24 cellular contexts compared by ENCODE assay signal in genomic region chr15:76812381-76812780, GRCh38.
"Had no signal": no experiment of that assay in that cellular context is flagged by ENCODE, and none has a peak within 500 bp of the region (broad histone marks: within the 10 kb centered on the region; RNA-seq: fewer than 3 reads in every experiment).

No MANE protein-coding gene starts in this region.

- H3K36me3 Mint-ChIP-seq: stimulated activated effector memory CD8-positive, alpha-beta T cell treated with anti-CD3 and anti-CD28 coated beads, Interleukin-12 subunit alpha, Interleukin-12 subunit beta, amount 100 ng/mL, for 72 hours had no signal

- H3K9me3 ChIP-seq: mucosa of descending colon, ovary, suprapubic skin, thoracic aorta, tibial artery, upper lobe of right lung had no signal

- H3K36me3 ChIP-seq: left ventricle myocardium inferior, ovary, right atrium auricular region, suprapubic skin, thoracic aorta, tibial artery, upper lobe of right lung had no signal

- FAIRE-seq: urothelium cell line had no signal

- H3K4me2 ChIP-seq: hepatocyte had no signal

- DNase-seq: islet precursor cell; left ventricle myocardium inferior; midbrain; mucosa of descending colon; naive thymus-derived CD4-positive, alpha-beta T cell; ovary; spleen; stimulated activated CD4-positive, alpha-beta T cell treated with anti-CD3 and anti-CD28 coated beads, Interleukin-4, amount 100 ng/mL, for 24 hours; stimulated activated naive CD4-positive, alpha-beta T cell; tibial artery; trophoblast cell; upper lobe of right lung had no signal

- H3K27me3 ChIP-seq: hepatocyte, ovary, right atrium auricular region, spleen, suprapubic skin, tibial artery, upper lobe of right lung had no signal

- H3K27me3 Mint-ChIP-seq: naive thymus-derived CD4-positive, alpha-beta T cell; natural killer cell treated with Interleukin-12 subunit alpha and Interleukin-12 subunit beta and Interleukin-15 and Interleukin-18, amount 100 ng/mL, for 72 hours; progenitor cell of endocrine pancreas; stimulated activated naive CD8-positive, alpha-beta T cell treated with anti-CD3 and anti-CD28 coated beads, Interleukin-15, Interleukin-2, amounts not matched to agents 100 ng/mL and 50 ng/mL, for 24 hours had no signal

- H3K4me1 ChIP-seq: right atrium auricular region, spleen, suprapubic skin, tibial artery, upper lobe of right lung had no signal

- H3K4me3 Mint-ChIP-seq: naive thymus-derived CD4-positive, alpha-beta T cell; natural killer cell treated with Interleukin-12 subunit alpha and Interleukin-12 subunit beta and Interleukin-15 and Interleukin-18, amount 100 ng/mL, for 72 hours; stimulated activated effector memory CD8-positive, alpha-beta T cell treated with anti-CD3 and anti-CD28 coated beads, Interleukin-12 subunit alpha, Interleukin-12 subunit beta, amount 100 ng/mL, for 72 hours; stimulated activated naive CD8-positive, alpha-beta T cell treated with anti-CD3 and anti-CD28 coated beads, Interleukin-15, Interleukin-2, amounts not matched to agents 100 ng/mL and 50 ng/mL, for 24 hours had no signal

- H3K27ac ChIP-seq: hepatocyte, left ventricle myocardium inferior, ovary, right atrium auricular region, skin epidermis, spleen, suprapubic skin, thoracic aorta, tibial artery, upper lobe of right lung had no signal

- H3K4me3 ChIP-seq: hepatocyte, left ventricle myocardium inferior, lung, mucosa of descending colon, ovary, right atrium auricular region, skin epidermis, spleen, suprapubic skin, thoracic aorta, tibial artery, upper lobe of right lung had no signal

- ATAC-seq: mucosa of descending colon; naive thymus-derived CD4-positive, alpha-beta T cell; natural killer cell treated with Interleukin-12 subunit alpha and Interleukin-12 subunit beta and Interleukin-15 and Interleukin-18, amount 100 ng/mL, for 72 hours; sciatic nerve; stimulated activated effector memory CD8-positive, alpha-beta T cell treated with anti-CD3 and anti-CD28 coated beads, Interleukin-12 subunit alpha, Interleukin-12 subunit beta, amount 100 ng/mL, for 72 hours; upper lobe of right lung had no signal

- H3K27ac Mint-ChIP-seq: naive thymus-derived CD4-positive, alpha-beta T cell; natural killer cell treated with Interleukin-12 subunit alpha and Interleukin-12 subunit beta and Interleukin-15 and Interleukin-18, amount 100 ng/mL, for 72 hours; progenitor cell of endocrine pancreas; stimulated activated effector memory CD8-positive, alpha-beta T cell treated with anti-CD3 and anti-CD28 coated beads, Interleukin-12 subunit alpha, Interleukin-12 subunit beta, amount 100 ng/mL, for 72 hours; stimulated activated naive CD8-positive, alpha-beta T cell treated with anti-CD3 and anti-CD28 coated beads, Interleukin-15, Interleukin-2, amounts not matched to agents 100 ng/mL and 50 ng/mL, for 24 hours had no signal

- H2AFZ ChIP-seq: hepatocyte had no signal
